In genomic region chr19:1650627-1651009, GRCh38 we compare ENCODE assay signal across 8 cellular contexts.
DNase-seq lines count a peak whose midpoint lies in the region; ATAC-seq and TF ChIP-seq lines count a peak whose summit lies in the region.

No MANE protein-coding gene starts in this region.

- no peaks in the 10 kb centered on the region for H3K9me3 Mint-ChIP-seq in dendritic cell treated with granulocyte-macrophage colony-stimulating factor and Interleukin-4, amounts not matched to agents 40 ng/mL and 50 ng/mL, for 4 days
- no peaks in the 10 kb centered on the region for H3K9me3 Mint-ChIP-seq in nephron progenitor cell

- peaks cover 2% of the 10 kb centered on the region for H3K27me3 Mint-ChIP-seq in dendritic cell treated with granulocyte-macrophage colony-stimulating factor and Interleukin-4, amounts not matched to agents 40 ng/mL and 50 ng/mL, for 4 days
- no peaks in the 10 kb centered on the region for H3K27me3 Mint-ChIP-seq in nephron progenitor cell (ENCODE audit: low read depth, poor library complexity)

- H3K4me3 Mint-ChIP-seq in dendritic cell treated with granulocyte-macrophage colony-stimulating factor and Interleukin-4, amounts not matched to agents 40 ng/mL and 50 ng/mL, for 4 days, result peak overlapping the region; percentile 82
- peak overlapping the region; percentile 95 for H3K4me3 Mint-ChIP-seq in nephron progenitor cell

- peaks cover 56% of the 10 kb centered on the region for H3K36me3 Mint-ChIP-seq in dendritic cell treated with granulocyte-macrophage colony-stimulating factor and Interleukin-4, amounts not matched to agents 40 ng/mL and 50 ng/mL, for 4 days (ENCODE audit: low read depth)
- H3K36me3 Mint-ChIP-seq in nephron progenitor cell (ENCODE audit: low read depth), result peaks cover 12% of the 10 kb centered on the region

- DNase-seq in EH (ENCODE audit: low read depth), result peak; percentile 24
- DNase-seq in MV-4-11 (lab: John Stamatoyannopoulos, UW), result peak; percentile 38
- DNase-seq in nephron progenitor cell, result no peak
- no peak for DNase-seq in cerebellar cortex (ENCODE audit: low spot score)
- no peak for DNase-seq in GOT3 (lab: John Stamatoyannopoulos, UW)
- DNase-seq in stimulated activated CD4-positive, alpha-beta T cell treated with anti-CD3 and anti-CD28 coated beads, Interleukin-4, amount 100 ng/mL, for 1 hour, result no peak

- ATAC-seq in HG03439 (IDR thresholded peaks at IDR 0.05; ENCODE audit: unreplicated experiment), result no peak

- no peak for TF ChIP-seq CTCF in nephron progenitor cell (IDR thresholded peaks at IDR 0.05)

- peak overlapping the region; percentile 64 for H3K27ac Mint-ChIP-seq in dendritic cell treated with granulocyte-macrophage colony-stimulating factor and Interleukin-4, amounts not matched to agents 40 ng/mL and 50 ng/mL, for 4 days
- peak overlapping the region; percentile 87 for H3K27ac Mint-ChIP-seq in nephron progenitor cell

- H3K4me1 Mint-ChIP-seq in dendritic cell treated with granulocyte-macrophage colony-stimulating factor and Interleukin-4, amounts not matched to agents 40 ng/mL and 50 ng/mL, for 4 days (ENCODE audit: low read depth), result peaks cover 40% of the 10 kb centered on the region
- H3K4me1 Mint-ChIP-seq in nephron progenitor cell, result peaks cover 37% of the 10 kb centered on the region

- intact Hi-C loops in dendritic cell treated with granulocyte-macrophage colony-stimulating factor and Interleukin-4, amounts not matched to agents 40 ng/mL and 50 ng/mL, for 4 days (cut with micrococcal nuclease), result no loop called here

Comparison
In these comparisons a context has a peak if more than half of its experiments do, and no peak if none do; other contexts are left out.
1. DNase-seq: peak in EH (single experiment) and MV-4-11 (single experiment); none in nephron progenitor cell (single experiment), cerebellar cortex (single experiment), GOT3 (single experiment) and stimulated activated CD4-positive, alpha-beta T cell treated with anti-CD3 and anti-CD28 coated beads, Interleukin-4, amount 100 ng/mL, for 1 hour (single experiment).